ENCODE assay signal across 8 cellular contexts in genomic region chr10:77643795-77644468, GRCh38. TPM values are rescaled to one million over a fixed set of nuclear protein-coding genes. Genes with fewer than 3 reads are reported as not detected.
DNase-seq lines count a peak whose midpoint lies in the region; ATAC-seq and TF ChIP-seq lines count a peak whose summit lies in the region.

No MANE protein-coding gene starts in this region.

- no peak overlapping the region for H3K27ac ChIP-seq in heart right ventricle
- H3K27ac ChIP-seq in WERI-Rb-1 = no peak overlapping the region
- H3K27ac ChIP-seq in right atrium auricular region = no peak overlapping the region
- H3K27ac ChIP-seq in stomach = no peak overlapping the region

- H3K27me3 ChIP-seq in heart right ventricle (peaks cover 0 to 70% (median 41%) of the 10 kb centered on the region in 7 donors), WERI-Rb-1 (ENCODE audit: insufficient read depth, low read depth, severe bottlenecking) (peaks cover 6% of the 10 kb centered on the region), right atrium auricular region (no peaks in the 10 kb centered on the region), stomach (peaks cover 0 to 50% (median 4%) of the 10 kb centered on the region in 3 donors)

- H3K36me3 ChIP-seq in heart right ventricle (no peaks in the 10 kb centered on the region), WERI-Rb-1 (no peaks in the 10 kb centered on the region), right atrium auricular region (no peaks in the 10 kb centered on the region), stomach (no peaks in the 10 kb centered on the region)

- TF ChIP-seq POLR2A in stomach (IDR thresholded peaks at IDR 0.05) = no peak

- peak in 8 of 9 donors; percentile 12 to 60 (median 42) for TF ChIP-seq CTCF in heart right ventricle (IDR thresholded peaks at IDR 0.05)
- peak; percentile 73 for TF ChIP-seq CTCF in WERI-Rb-1 (IDR thresholded peaks at IDR 0.05; ENCODE audit: low read depth, low read length)
- TF ChIP-seq CTCF in right atrium auricular region (IDR thresholded peaks at IDR 0.05) = peak; percentile 31 to 66
- peak in 5 of 7 experiments; percentile 26 to 53 (median 46) for TF ChIP-seq CTCF in stomach (IDR thresholded peaks at IDR 0.05)

- WGBS in heart right ventricle, 2 donors = 31 to 38% methylated on average over 6 of the region's 6 CpGs
- WGBS in stomach, 5 donors = 32 to 41% (median 34%) methylated on average over 6 of the region's 6 CpGs

- intact Hi-C loops in heart right ventricle (cut with DNase I) = loop anchor here (2.0 to 10.0 kb wide), 13 partner anchors 149 to 477 kb away; no protein-coding TSS in a partner anchor
- intact Hi-C loops in cardiac septum (cut with DNase I) = loop anchor here (5.0 kb wide), 1 partner anchor 252 kb away; no protein-coding TSS in a partner anchor
- intact Hi-C loops in stomach (cut with DNase I; ENCODE audit: low total_unique reads) = loop anchor here (5.0 kb wide), 2 partner anchors 257 to 472 kb away; no protein-coding TSS in a partner anchor

- TF ChIP-seq EP300 in stomach (IDR thresholded peaks at IDR 0.05) = no peak

- peak in 1 of 8 donors; percentile 13 for ATAC-seq in heart right ventricle
- ATAC-seq in HG03378 (IDR thresholded peaks at IDR 0.05; ENCODE audit: unreplicated experiment) = no peak

- DNase-seq in heart right ventricle (no peak), cardiac septum (ENCODE audit: low spot score) (no peak), Kasumi-1 (lab: John Stamatoyannopoulos, UW) (peak; percentile 88 to 95), WERI-Rb-1 (peak; percentile 57), right atrium auricular region (ENCODE audit: low spot score) (no peak), stomach (peak; percentile 40), inferior parietal cortex (ENCODE audit: extremely low spot score) (no peak)

- no peaks in the 10 kb centered on the region for H3K9me3 ChIP-seq in heart right ventricle
- no peaks in the 10 kb centered on the region for H3K9me3 ChIP-seq in WERI-Rb-1 (ENCODE audit: severe bottlenecking)
- no peaks in the 10 kb centered on the region for H3K9me3 ChIP-seq in right atrium auricular region
- H3K9me3 ChIP-seq in stomach = no peaks in the 10 kb centered on the region

- H3K4me3 ChIP-seq in heart right ventricle (no peak overlapping the region), WERI-Rb-1 (ENCODE audit: low read depth, low read length) (no peak overlapping the region), right atrium auricular region (no peak overlapping the region), stomach (no peak overlapping the region)

- H3K4me1 ChIP-seq in heart right ventricle = peaks cover 0 to 6% (median 0%) of the 10 kb centered on the region in 9 donors
- H3K4me1 ChIP-seq in right atrium auricular region = peaks cover 0 to 3% of the 10 kb centered on the region in 2 donors
- H3K4me1 ChIP-seq in stomach = peaks cover 0 to 22% (median 8%) of the 10 kb centered on the region in 4 donors

RNA-seq across cellular contexts. Expression of gene KCNMA1, which starts 6.3 kb away (rescaled TPM):
- total RNA-seq in heart right ventricle (1 to 10 TPM; 1.2 to 5.3 (median 2.0) TPM), cardiac septum (2.0 TPM), right atrium auricular region (1 to 10 TPM; 2.3 to 3.5 TPM), stomach (100 to 1,000 TPM in 2 of 5 donors, 10 to 100 TPM in 3; 41.4 to 155 (median 76.9) TPM)
- polyA plus RNA-seq in heart right ventricle (under 1 TPM; 0.59 to 0.95 TPM), stomach (10 to 100 TPM in 1 of 3 donors, 1 to 10 TPM in 1, under 1 TPM in 1; 0.92 to 26.0 (median 2.8) TPM)

Comparison
In these comparisons a context has a peak if more than half of its experiments do, and no peak if none do; other contexts are left out.
1. DNase-seq: peak in Kasumi-1 (2 of 2), WERI-Rb-1 (single experiment) and stomach (single experiment); none in heart right ventricle (0 of 2), cardiac septum (single experiment), right atrium auricular region (single experiment) and inferior parietal cortex (single experiment).
2. RNA of gene KCNMA1, which starts 6.3 kb away (total RNA-seq): 41.4 to 155 TPM in stomach; 2.3 to 3.5 TPM in right atrium auricular region, 1.2 to 5.3 TPM in heart right ventricle and 2.0 TPM in cardiac septum (single experiment); every median in the first group is over 4 times any median in the second.
3. Peak in every context shown above with its lines, with median percentiles within 50 percentile points of each other: CTCF ChIP-seq.